1 cellular context compared by ENCODE assay signal in the genomic region with DNA sequence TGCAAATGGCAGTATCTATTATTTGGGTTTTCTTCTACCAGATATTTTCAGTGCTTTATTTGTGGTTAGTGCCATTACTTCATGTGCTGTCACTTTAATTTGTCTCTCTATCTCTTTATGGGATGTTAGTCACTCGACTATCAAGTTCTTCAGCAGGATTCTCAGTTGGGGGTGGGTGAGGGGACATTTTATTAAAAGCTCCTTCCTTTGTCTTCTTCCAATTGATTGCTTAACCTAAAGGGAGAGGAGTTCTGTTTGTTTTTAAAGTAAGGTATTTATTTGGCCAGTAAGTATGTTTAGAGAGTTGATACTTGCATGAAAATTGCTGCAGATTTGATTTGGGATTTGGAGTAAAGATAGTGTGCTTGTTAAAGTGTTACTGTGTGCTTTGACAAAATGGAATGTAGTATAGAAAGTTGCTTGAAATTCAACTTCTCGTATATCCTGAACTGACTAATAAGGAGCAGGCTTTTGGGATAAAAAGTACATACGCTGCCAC.
TF ChIP-seq lines count a peak whose summit lies in the region.

No MANE protein-coding gene starts in this region.

TF ChIP-seq in IMR-90, 13 proteins besides CTCF, POLR2A, EP300 and RAD21 (continued from another document):
- TF ChIP-seq FOS (IDR thresholded peaks at IDR 0.05; ENCODE audit: low read depth, low read length), result no peak
- no peak for TF ChIP-seq SMC3 (IDR thresholded peaks at IDR 0.05; ENCODE audit: low read depth, low read length)
- TF ChIP-seq CEBPB (IDR thresholded peaks at IDR 0.05; ENCODE audit: low read depth, low read length), result peak; percentile 46; the same call in 1 of the 2 replicates
- TF ChIP-seq, protein P1, sequence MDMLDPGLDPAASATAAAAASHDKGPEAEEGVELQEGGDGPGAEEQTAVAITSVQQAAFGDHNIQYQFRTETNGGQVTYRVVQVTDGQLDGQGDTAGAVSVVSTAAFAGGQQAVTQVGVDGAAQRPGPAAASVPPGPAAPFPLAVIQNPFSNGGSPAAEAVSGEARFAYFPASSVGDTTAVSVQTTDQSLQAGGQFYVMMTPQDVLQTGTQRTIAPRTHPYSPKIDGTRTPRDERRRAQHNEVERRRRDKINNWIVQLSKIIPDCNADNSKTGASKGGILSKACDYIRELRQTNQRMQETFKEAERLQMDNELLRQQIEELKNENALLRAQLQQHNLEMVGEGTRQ (IDR thresholded peaks at IDR 0.05; ENCODE audit: low read depth, low read length), result no peak
- TF ChIP-seq RCOR1 (IDR thresholded peaks at IDR 0.05; ENCODE audit: insufficient replicate concordance, low read length), result no peak
- no peak for TF ChIP-seq MAZ (IDR thresholded peaks at IDR 0.05; ENCODE audit: borderline replicate concordance, low read depth, low read length)
